8 cellular contexts compared by ENCODE assay signal in genomic region chr7:29563590-29564454, GRCh38. TPM values are rescaled to one million over a fixed set of nuclear protein-coding genes. Genes with fewer than 3 reads are reported as not detected.
DNase-seq lines count a peak whose midpoint lies in the region; ATAC-seq and TF ChIP-seq lines count a peak whose summit lies in the region.

PRR15 (plus strand) TSS chr7:29563835; CDS start chr7:29566330, 2,495 bp downstream.

- peak; percentile 10 for TF ChIP-seq RAD21 in neural cell (conservative IDR thresholded peaks at IDR 0.05)

- POLR2A ChIA-PET in BJ (lab: Charles Lee) = no interaction called here

- H3K79me2 ChIP-seq in neural cell (replicated peaks; ENCODE audit: insufficient read depth, low read length) = no peaks in the 10 kb centered on the region

- H3K4me1 Mint-ChIP-seq in T-helper 1 cell treated with Interleukin-12 subunit alpha and Interleukin-12 subunit beta and Interleukin-4 antibody, amounts not matched to agents 30 μg/mL and 1 μg/mL, for 36 hours (ENCODE audit: low read depth) = peaks cover 14% of the 10 kb centered on the region

- no peak for ATAC-seq in HG02798 (IDR thresholded peaks at IDR 0.05; ENCODE audit: poor library complexity, unreplicated experiment)
- ATAC-seq in HG03280 (IDR thresholded peaks at IDR 0.05; ENCODE audit: unreplicated experiment) = no peak
- ATAC-seq in GM18873 (IDR thresholded peaks at IDR 0.05; ENCODE audit: low FRiP score, unreplicated experiment) = no peak

- peak within 1 kb of the TSS; percentile 85 for H3K4me2 ChIP-seq in neural cell (ENCODE audit: low read length)

- no peak within 1 kb of the TSS for H3K27ac ChIP-seq in neural cell (ENCODE audit: low read length)

- H3K27me3 Mint-ChIP-seq in T-helper 1 cell treated with Interleukin-12 subunit alpha and Interleukin-12 subunit beta and Interleukin-4 antibody, amounts not matched to agents 30 μg/mL and 1 μg/mL, for 36 hours (ENCODE audit: low read depth) = peaks cover 84% of the 10 kb centered on the region

- H3F3A ChIP-seq in neural cell (ENCODE audit: insufficient read depth, low read length, poor library complexity, severe bottlenecking) = no peaks in the 10 kb centered on the region

- peak within 1 kb of the TSS; percentile 79 for H3K4me3 Mint-ChIP-seq in T-helper 1 cell treated with Interleukin-12 subunit alpha and Interleukin-12 subunit beta and Interleukin-4 antibody, amounts not matched to agents 30 μg/mL and 1 μg/mL, for 36 hours

- no peak for TF ChIP-seq EP300 in neural cell (conservative IDR thresholded peaks at IDR 0.05; ENCODE audit: poor library complexity, severe bottlenecking)

- CTCF ChIA-PET in BJ (lab: Yijun Ruan, JAX) = no interaction called here

- H3K27ac Mint-ChIP-seq in T-helper 1 cell treated with Interleukin-12 subunit alpha and Interleukin-12 subunit beta and Interleukin-4 antibody, amounts not matched to agents 30 μg/mL and 1 μg/mL, for 36 hours = no peak within 1 kb of the TSS

- H3K27me3 ChIP-seq in BJ (ENCODE audit: control insufficient read depth, insufficient read depth, low read length) (peaks cover 8% of the 10 kb centered on the region), neural cell (ENCODE audit: insufficient read depth, low read depth, low read length) (peaks cover 74% of the 10 kb centered on the region)

- peaks cover 3% of the 10 kb centered on the region for H3K36me3 Mint-ChIP-seq in T-helper 1 cell treated with Interleukin-12 subunit alpha and Interleukin-12 subunit beta and Interleukin-4 antibody, amounts not matched to agents 30 μg/mL and 1 μg/mL, for 36 hours (ENCODE audit: low read depth)

- H3K9ac ChIP-seq in neural cell (ENCODE audit: low read length) = peak within 1 kb of the TSS; percentile 18

- H3K36me3 ChIP-seq in BJ (ENCODE audit: control insufficient read depth, insufficient read depth, low read length) (no peaks in the 10 kb centered on the region), neural cell (ENCODE audit: insufficient read depth, low read length) (no peaks in the 10 kb centered on the region)

- DNase-seq in BJ (ENCODE audit: low read depth) (no peak), HPDE6-E6E7 (ENCODE audit: extremely low spot score) (peak; percentile 90), fibroblast of villous mesenchyme (ENCODE audit: low read depth) (peak; percentile 23)

- no peak within 1 kb of the TSS for H2AFZ ChIP-seq in neural cell (ENCODE audit: low read depth, low read length)

- H3K9me2 ChIP-seq in neural cell (ENCODE audit: insufficient read depth, low read length) = no peaks in the 10 kb centered on the region

- TF ChIP-seq CTCF in BJ (IDR thresholded peaks at IDR 0.05; ENCODE audit: insufficient read depth, low read depth, low read length) (no peak), fibroblast of villous mesenchyme (IDR thresholded peaks at IDR 0.05; ENCODE audit: insufficient read depth, low read depth, low read length) (no peak), neural cell (IDR thresholded peaks at IDR 0.05; ENCODE audit: poor library complexity, severe bottlenecking) (no peak)

- no peaks in the 10 kb centered on the region for H4K20me1 ChIP-seq in neural cell (ENCODE audit: insufficient read depth)

- no peaks in the 10 kb centered on the region for H3K9me3 Mint-ChIP-seq in T-helper 1 cell treated with Interleukin-12 subunit alpha and Interleukin-12 subunit beta and Interleukin-4 antibody, amounts not matched to agents 30 μg/mL and 1 μg/mL, for 36 hours

- H3K9me3 ChIP-seq in neural cell (ENCODE audit: low read length) = no peaks in the 10 kb centered on the region

- H3K4me3 ChIP-seq in BJ (ENCODE audit: low read depth, low read length) (peak within 1 kb of the TSS; percentile 53), fibroblast of villous mesenchyme (ENCODE audit: low read depth, low read length) (peak within 1 kb of the TSS; percentile 58), neural cell (ENCODE audit: low read length) (peak within 1 kb of the TSS; percentile 80)

TF ChIP-seq in neural cell, 6 proteins besides CTCF, POLR2A, EP300 and RAD21:
- peak; percentile 18 for TF ChIP-seq POLR2AphosphoS5 (IDR thresholded peaks at IDR 0.05)
- no peak for TF ChIP-seq TAF1 (IDR thresholded peaks at IDR 0.05; ENCODE audit: low read depth)
- no peak for TF ChIP-seq MXI1 (conservative IDR thresholded peaks at IDR 0.05; ENCODE audit: poor library complexity, severe bottlenecking)
- TF ChIP-seq REST (IDR thresholded peaks at IDR 0.05; ENCODE audit: borderline replicate concordance) = no peak

RNA-seq across cellular contexts. Expression of gene PRR15, which starts in this region (rescaled TPM):
- polyA plus RNA-seq in BJ (2011; rRNA removed) (0.11 and 0.63 TPM in 2 replicates), neural cell (not detected in 2 replicates)
- 0.14 TPM in 1 of 2 replicates, not detected in the other for polyA minus RNA-seq in BJ (2011; rRNA and poly(A)+ RNA removed)
- 1.3 and 5.2 TPM in 2 replicates for total RNA-seq in fibroblast of villous mesenchyme
- not detected in 2 replicates for polyA minus RNA-seq in neural cell
